In genomic region chr4:138562544-138562961, GRCh38 we compare ENCODE assay signal across 14 cellular contexts.
DNase-seq lines count a peak whose midpoint lies in the region; ATAC-seq, FAIRE-seq and TF ChIP-seq lines count a peak whose summit lies in the region.
"Had no signal": no experiment of that assay in that cellular context is flagged by ENCODE, and none has a peak within 500 bp of the region (broad histone marks: within the 10 kb centered on the region; RNA-seq: fewer than 3 reads in every experiment).

No MANE protein-coding gene starts in this region.

- H3K4ac ChIP-seq in mesenchymal stem cell (ENCODE audit: low read depth in 1 of 2, low read length in 2 of 2) = no peak overlapping the region

- H3K27me3 Mint-ChIP-seq in astrocyte (ENCODE audit: low read depth, unreplicated experiment) = no peaks in the 10 kb centered on the region
- no peaks in the 10 kb centered on the region for H3K27me3 Mint-ChIP-seq in activated T-helper 1 cell treated with anti-CD3 and anti-CD28 coated beads, Interleukin-12 subunit alpha, Interleukin-12 subunit beta, Interleukin-2, Interleukin-4 antibody, amounts not matched to agents 30 ng/mL and 10 ng/mL and 1 ng/mL, durations not matched to agents 14 hours and 24 hours and 36 hours (ENCODE audit: insufficient read depth)
- H3K27me3 Mint-ChIP-seq in activated T-cell treated with anti-CD3 and anti-CD28 coated beads, Interleukin-2, amount 50 U/mL, for 72 hours (ENCODE audit: low read depth) = no peaks in the 10 kb centered on the region
- H3K27me3 Mint-ChIP-seq: activated naive CD8-positive, alpha-beta T cell had no signal

- CTCF ChIA-PET in A673 (lab: Charles Lee) = no interaction called here

- H3K36me3 ChIP-seq in astrocyte (ENCODE audit: insufficient read depth, low read length) (no peaks in the 10 kb centered on the region), mesenchymal stem cell (ENCODE audit: control insufficient read depth in 1 of 2, insufficient read depth in 2 of 2, low read depth in 1 of 2, low read length in 2 of 2) (no peaks in the 10 kb centered on the region), A673 (ENCODE audit: insufficient read depth, low read length, poor library complexity, severe bottlenecking) (no peaks in the 10 kb centered on the region)
- H3K36me3 ChIP-seq: gastroesophageal sphincter, upper lobe of left lung had no signal

- H3K4me2 ChIP-seq in astrocyte (ENCODE audit: low read length) (no peak overlapping the region), mesenchymal stem cell (ENCODE audit: low read length, poor library complexity, severe bottlenecking) (no peak overlapping the region)

- H2BK15ac ChIP-seq in mesenchymal stem cell (ENCODE audit: low read depth, poor library complexity, severe bottlenecking) = no peak overlapping the region

- H3K4me1 Mint-ChIP-seq in astrocyte (ENCODE audit: low read depth, unreplicated experiment) = peaks cover 12% of the 10 kb centered on the region
- no peaks in the 10 kb centered on the region for H3K4me1 Mint-ChIP-seq in activated T-helper 1 cell treated with anti-CD3 and anti-CD28 coated beads, Interleukin-12 subunit alpha, Interleukin-12 subunit beta, Interleukin-2, Interleukin-4 antibody, amounts not matched to agents 30 ng/mL and 10 ng/mL and 1 ng/mL, durations not matched to agents 14 hours and 24 hours and 36 hours (ENCODE audit: low read depth)
- H3K4me1 Mint-ChIP-seq in activated T-cell treated with anti-CD3 and anti-CD28 coated beads, Interleukin-2, amount 50 U/mL, for 72 hours (ENCODE audit: low read depth) = no peaks in the 10 kb centered on the region

- H3K36me3 Mint-ChIP-seq in astrocyte (ENCODE audit: low read depth, unreplicated experiment) = no peaks in the 10 kb centered on the region
- no peaks in the 10 kb centered on the region for H3K36me3 Mint-ChIP-seq in activated T-helper 1 cell treated with anti-CD3 and anti-CD28 coated beads, Interleukin-12 subunit alpha, Interleukin-12 subunit beta, Interleukin-2, Interleukin-4 antibody, amounts not matched to agents 30 ng/mL and 10 ng/mL and 1 ng/mL, durations not matched to agents 14 hours and 24 hours and 36 hours (ENCODE audit: low read depth)
- H3K36me3 Mint-ChIP-seq in activated T-cell treated with anti-CD3 and anti-CD28 coated beads, Interleukin-2, amount 50 U/mL, for 72 hours (ENCODE audit: insufficient read depth in 2 of 2) = no peaks in the 10 kb centered on the region
- H3K36me3 Mint-ChIP-seq: activated naive CD8-positive, alpha-beta T cell had no signal

- H3K4me3 Mint-ChIP-seq in astrocyte (ENCODE audit: unreplicated experiment) = no peak overlapping the region
- H3K4me3 Mint-ChIP-seq in activated T-helper 1 cell treated with anti-CD3 and anti-CD28 coated beads, Interleukin-12 subunit alpha, Interleukin-12 subunit beta, Interleukin-2, Interleukin-4 antibody, amounts not matched to agents 30 ng/mL and 10 ng/mL and 1 ng/mL, durations not matched to agents 14 hours and 24 hours and 36 hours = no peak overlapping the region
- H3K4me3 Mint-ChIP-seq in activated T-cell treated with anti-CD3 and anti-CD28 coated beads, Interleukin-2, amount 50 U/mL, for 72 hours = no peak overlapping the region
- H3K4me3 Mint-ChIP-seq: activated naive CD8-positive, alpha-beta T cell had no signal

- BruUV-seq in A673 (replicated peaks; lab: Mats Ljungman, UMichigan) = no TSS peak

- no peaks in the 10 kb centered on the region for H4K20me1 ChIP-seq in astrocyte (ENCODE audit: insufficient read depth, low read length)

- no peaks in the 10 kb centered on the region for H3K79me2 ChIP-seq in astrocyte (ENCODE audit: insufficient read depth, low read length)

- ATAC-seq in HG02571 (IDR thresholded peaks at IDR 0.05; ENCODE audit: unreplicated experiment) = peak; percentile 57
- no peak for ATAC-seq in activated T-cell treated with anti-CD3 and anti-CD28 coated beads, Interleukin-2, amount 50 U/mL, for 72 hours (replicated peaks in 1 of 2)
- ATAC-seq: gastroesophageal sphincter, K562 had no signal

- H2AFZ ChIP-seq in astrocyte (ENCODE audit: low read depth, low read length) (no peak overlapping the region), mesenchymal stem cell (ENCODE audit: low read depth, low read length) (peak overlapping the region; percentile 31)

- H3K27ac ChIP-seq in astrocyte (ENCODE audit: low read depth, low read length) = no peak overlapping the region
- no peak overlapping the region for H3K27ac ChIP-seq in mesenchymal stem cell (ENCODE audit: low read length, poor library complexity, severe bottlenecking)
- no peak overlapping the region for H3K27ac ChIP-seq in A673 (ENCODE audit: low read depth, low read length, poor library complexity, severe bottlenecking)
- H3K27ac ChIP-seq: gastroesophageal sphincter, upper lobe of left lung had no signal

- DNase-seq in GM10266 (ENCODE audit: extremely low spot score) (peak; percentile 48), astrocyte (ENCODE audit: low read depth) (peak; percentile 72), mesenchymal stem cell (peak; percentile 74), A673 (ENCODE audit: low spot score) (no peak), anterior cingulate cortex (lab: John Stamatoyannopoulos, UW) (no peak)
- DNase-seq in activated T-helper 1 cell treated with anti-CD3 and anti-CD28 coated beads, Interleukin-12 subunit alpha, Interleukin-12 subunit beta, Interleukin-2, Interleukin-4 antibody, amounts not matched to agents 30 ng/mL and 10 ng/mL and 1 ng/mL, durations not matched to agents 14 hours and 24 hours and 36 hours (ENCODE audit: low spot score) = no peak
- DNase-seq in activated T-cell treated with anti-CD3 and anti-CD28 coated beads, Interleukin-2, amount 50 U/mL, for 72 hours = no peak
- DNase-seq: DND-41; NK-92 treated with Interleukin-12 subunit alpha and Interleukin-12 subunit beta, amount 100 ng/mL, for 24 hours had no signal

- no peak overlapping the region for H3K14ac ChIP-seq in mesenchymal stem cell (ENCODE audit: low read length in 2 of 2)

- no peak overlapping the region for H3K4me3 ChIP-seq in astrocyte (ENCODE audit: insufficient read depth, low read depth, low read length)
- H3K4me3 ChIP-seq in mesenchymal stem cell (ENCODE audit: insufficient read depth in 1 of 2, low read depth in 1 of 2, low read length in 2 of 2) = no peak overlapping the region
- no peak overlapping the region for H3K4me3 ChIP-seq in A673 (ENCODE audit: low read depth, low read length, poor library complexity, severe bottlenecking)
- H3K4me3 ChIP-seq: gastroesophageal sphincter, K562, upper lobe of left lung had no signal

- no peaks in the 10 kb centered on the region for H3K9me3 ChIP-seq in astrocyte (ENCODE audit: insufficient read depth, low read depth, low read length)
- no peaks in the 10 kb centered on the region for H3K9me3 ChIP-seq in mesenchymal stem cell (ENCODE audit: control insufficient read depth, low read length)
- H3K9me3 ChIP-seq in A673 (ENCODE audit: low read depth, low read length, poor library complexity, severe bottlenecking) = no peaks in the 10 kb centered on the region
- H3K9me3 ChIP-seq: gastroesophageal sphincter, upper lobe of left lung had no signal

- peaks cover 4% of the 10 kb centered on the region for H3K4me1 ChIP-seq in astrocyte (ENCODE audit: insufficient read depth, low read length)
- H3K4me1 ChIP-seq in mesenchymal stem cell (ENCODE audit: control insufficient read depth, insufficient read depth, low read depth, low read length) = no peaks in the 10 kb centered on the region
- peaks cover 24% of the 10 kb centered on the region for H3K4me1 ChIP-seq in A673 (ENCODE audit: insufficient read depth, low read length, poor library complexity, severe bottlenecking)
- H3K4me1 ChIP-seq: gastroesophageal sphincter had no signal

- H3K27me3 ChIP-seq in astrocyte (ENCODE audit: insufficient read depth, low read length) (no peaks in the 10 kb centered on the region), mesenchymal stem cell (ENCODE audit: control insufficient read depth in 1 of 2, insufficient read depth in 1 of 2, low read length in 2 of 2) (no peaks in the 10 kb centered on the region), A673 (replicated peaks; ENCODE audit: insufficient read depth, low read depth, low read length, poor library complexity) (no peaks in the 10 kb centered on the region)
- H3K27me3 ChIP-seq: gastroesophageal sphincter, upper lobe of left lung had no signal

- H3K9ac ChIP-seq in astrocyte (ENCODE audit: low read length) (no peak overlapping the region), mesenchymal stem cell (ENCODE audit: low read length) (peak overlapping the region; percentile 0)

- peak overlapping the region in 1 of 2 experiments; percentile 75 for H3K18ac ChIP-seq in mesenchymal stem cell (ENCODE audit: low read depth in 1 of 2, low read length in 2 of 2)

- no peaks in the 10 kb centered on the region for H3K9me3 Mint-ChIP-seq in astrocyte (ENCODE audit: unreplicated experiment)
- no peaks in the 10 kb centered on the region for H3K9me3 Mint-ChIP-seq in activated T-helper 1 cell treated with anti-CD3 and anti-CD28 coated beads, Interleukin-12 subunit alpha, Interleukin-12 subunit beta, Interleukin-2, Interleukin-4 antibody, amounts not matched to agents 30 ng/mL and 10 ng/mL and 1 ng/mL, durations not matched to agents 14 hours and 24 hours and 36 hours
- no peaks in the 10 kb centered on the region for H3K9me3 Mint-ChIP-seq in activated T-cell treated with anti-CD3 and anti-CD28 coated beads, Interleukin-2, amount 50 U/mL, for 72 hours

- TF ChIP-seq CTCF in GM10266 (IDR thresholded peaks at IDR 0.05; ENCODE audit: control insufficient read depth, insufficient read depth, low read depth, missing control alignments) = no peak
- TF ChIP-seq CTCF in astrocyte (IDR thresholded peaks at IDR 0.05; ENCODE audit: insufficient read depth, low read depth, low read length) = no peak
- TF ChIP-seq CTCF in A673 (conservative IDR thresholded peaks at IDR 0.05; ENCODE audit: low read depth, low read length) = no peak

- H4K91ac ChIP-seq in mesenchymal stem cell (ENCODE audit: low read length) = no peak overlapping the region

- no peak for FAIRE-seq in astrocyte (lab: Jason Lieb, UNC)
- FAIRE-seq: K562 had no signal

- peak overlapping the region; percentile 19 for H2BK120ac ChIP-seq in mesenchymal stem cell (ENCODE audit: low read depth, low read length)

- no peak overlapping the region for H2AK5ac ChIP-seq in mesenchymal stem cell (ENCODE audit: low read length, severe bottlenecking)

- POLR2A ChIA-PET in A673 (lab: Charles Lee; ENCODE audit: low non-redundant PET) = no interaction called here

- peak overlapping the region; percentile 47 to 84 for H2BK12ac ChIP-seq in mesenchymal stem cell (ENCODE audit: low read length in 2 of 2)

- 4% methylated on average over 1 of the region's 1 CpG for WGBS in mesenchymal stem cell

- no peak overlapping the region for H4K8ac ChIP-seq in mesenchymal stem cell (ENCODE audit: low read length)

- intact Hi-C loops in activated T-helper 1 cell treated with anti-CD3 and anti-CD28 coated beads, Interleukin-12 subunit alpha, Interleukin-12 subunit beta, Interleukin-2, Interleukin-4 antibody, amounts not matched to agents 30 ng/mL and 10 ng/mL and 1 ng/mL, durations not matched to agents 14 hours and 24 hours and 36 hours (cut with micrococcal nuclease) = no loop called here
- intact Hi-C loops in A673 (cut with micrococcal nuclease; ENCODE audit: unreplicated experiment) = no loop called here

- H3K23ac ChIP-seq in mesenchymal stem cell (ENCODE audit: low read length in 2 of 2) = peak overlapping the region in 1 of 2 experiments; percentile 60

- H3K27ac Mint-ChIP-seq in astrocyte (ENCODE audit: unreplicated experiment) = no peak overlapping the region
- no peak overlapping the region for H3K27ac Mint-ChIP-seq in activated T-helper 1 cell treated with anti-CD3 and anti-CD28 coated beads, Interleukin-12 subunit alpha, Interleukin-12 subunit beta, Interleukin-2, Interleukin-4 antibody, amounts not matched to agents 30 ng/mL and 10 ng/mL and 1 ng/mL, durations not matched to agents 14 hours and 24 hours and 36 hours
- no peak overlapping the region for H3K27ac Mint-ChIP-seq in activated T-cell treated with anti-CD3 and anti-CD28 coated beads, Interleukin-2, amount 50 U/mL, for 72 hours
- H3K27ac Mint-ChIP-seq: activated naive CD8-positive, alpha-beta T cell had no signal

- H3K79me1 ChIP-seq in mesenchymal stem cell (replicated peaks; ENCODE audit: low read length, poor library complexity, severe bottlenecking) = no peaks in the 10 kb centered on the region

- no peak overlapping the region for H2BK5ac ChIP-seq in mesenchymal stem cell (ENCODE audit: low read depth, low read length, poor library complexity, severe bottlenecking)

Comparison
In these comparisons a context has a peak if more than half of its experiments do, and no peak if none do; other contexts are left out.
1. DNase-seq: peak in GM10266 (single experiment), astrocyte (single experiment) and mesenchymal stem cell (single experiment); none in activated T-helper 1 cell treated with anti-CD3 and anti-CD28 coated beads, Interleukin-12 subunit alpha, Interleukin-12 subunit beta, Interleukin-2, Interleukin-4 antibody, amounts not matched to agents 30 ng/mL and 10 ng/mL and 1 ng/mL, durations not matched to agents 14 hours and 24 hours and 36 hours (single experiment), A673 (single experiment), activated T-cell treated with anti-CD3 and anti-CD28 coated beads, Interleukin-2, amount 50 U/mL, for 72 hours (0 of 2) and anterior cingulate cortex (0 of 58).